In the genomic region with DNA sequence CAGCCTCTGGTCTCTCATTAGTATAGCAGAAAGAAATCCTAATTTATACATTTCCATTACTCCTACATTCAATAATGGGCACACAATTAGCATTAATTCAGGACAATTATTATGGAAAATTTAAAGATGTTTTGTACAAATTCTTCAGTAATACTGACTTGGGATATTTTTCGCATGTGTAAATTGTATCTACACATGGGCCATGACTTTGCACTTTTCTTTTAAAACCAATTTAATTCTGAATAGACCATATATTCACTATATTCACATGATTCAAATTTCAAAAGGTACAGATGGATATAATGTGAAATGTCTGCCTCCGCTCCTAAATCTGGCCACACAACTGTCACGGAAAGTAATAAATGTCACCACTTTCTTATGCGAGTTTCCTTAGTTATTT, we compare ENCODE assay signal across 7 cellular contexts.
"Had no signal": no experiment of that assay in that cellular context is flagged by ENCODE, and none has a peak within 500 bp of the region (broad histone marks: within the 10 kb centered on the region; RNA-seq: fewer than 3 reads in every experiment).

No MANE protein-coding gene starts in this region.

- H3K27ac ChIP-seq: HL-60, KMS-11 had no signal

- DNase-seq: Karpas-422, KG1 had no signal

- H3K9ac ChIP-seq: KMS-11 had no signal

- ATAC-seq: HepG2, K562 had no signal

- H3K4me3 ChIP-seq: K562 had no signal

- H3K4me2 ChIP-seq: KMS-11 had no signal

- FAIRE-seq: HepG2, HTR-8/SVneo, K562 had no signal
